Comparison of ENCODE assay signal across 8 cellular contexts in the genomic region with DNA sequence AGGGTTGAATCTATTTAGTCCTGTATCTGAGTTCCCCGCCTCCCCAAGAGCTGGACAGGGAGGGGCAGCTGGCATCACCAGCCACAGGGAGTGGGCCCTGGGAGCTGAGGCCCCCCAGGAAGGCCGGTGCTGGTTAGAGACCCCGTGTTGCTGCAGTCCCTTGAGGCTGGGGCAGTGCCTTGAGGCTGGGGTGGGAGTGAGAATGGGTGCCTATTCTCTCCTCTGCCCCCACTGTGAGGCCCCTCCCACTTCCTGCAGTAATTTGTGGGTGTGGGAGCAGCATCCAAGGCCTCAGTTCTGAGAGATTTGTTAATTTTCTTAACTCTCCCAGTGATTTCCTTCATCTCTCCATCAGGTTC. TPM values are rescaled to one million over a fixed set of nuclear protein-coding genes. Genes with fewer than 3 reads are reported as not detected.
DNase-seq lines count a peak whose midpoint lies in the region; ATAC-seq and TF ChIP-seq lines count a peak whose summit lies in the region.

No MANE protein-coding gene starts in this region.

- no peaks in the 10 kb centered on the region for H3K9me2 ChIP-seq in OCI-LY1 (ENCODE audit: low read depth, low read length)

- DNase-seq in AG04450 (ENCODE audit: low read depth, low spot score) (no peak), aorta (no peak), HT-29 (ENCODE audit: low spot score) (no peak), NCI-H526 (lab: John Stamatoyannopoulos, UW) (no peak), NCI-H524 treated with DMSO at 0.1 percent for 48 hours (lab: John Stamatoyannopoulos, UW) (no peak)
- peak; percentile 62 for DNase-seq in activated naive CD8-positive, alpha-beta T cell treated with anti-CD3 and anti-CD28 coated beads for 36 hours

- H3K4me2 ChIP-seq in OCI-LY1 (ENCODE audit: low read length): peak overlapping the region; percentile 34; the same call in 1 of the 2 replicates

- peaks cover 57% of the 10 kb centered on the region for H3K4me1 Mint-ChIP-seq in activated naive CD8-positive, alpha-beta T cell treated with anti-CD3 and anti-CD28 coated beads for 36 hours

- peaks cover 4% of the 10 kb centered on the region; the same call in 1 of the 2 replicates for H3K79me2 ChIP-seq in OCI-LY1 (ENCODE audit: insufficient read depth, low read length)

- H3K4me3 ChIP-seq in AG04450 (ENCODE audit: low read depth, low read length) (no peak overlapping the region), OCI-LY1 (ENCODE audit: low read depth, low read length, poor library complexity, severe bottlenecking) (no peak overlapping the region), mucosa of rectum (ENCODE audit: low read length in 2 of 2) (peak overlapping the region in 1 of 2 donors; percentile 26), aorta (ENCODE audit: low read length in 2 of 2) (no peak overlapping the region)

- H3K27me3 Mint-ChIP-seq in activated naive CD8-positive, alpha-beta T cell treated with anti-CD3 and anti-CD28 coated beads for 36 hours: no peaks in the 10 kb centered on the region

- no peaks in the 10 kb centered on the region for H3K27me3 ChIP-seq in AG04450 (ENCODE audit: control insufficient read depth, insufficient read depth, low read length)
- no peaks in the 10 kb centered on the region for H3K27me3 ChIP-seq in OCI-LY1 (ENCODE audit: insufficient read depth, low read length)
- H3K27me3 ChIP-seq in mucosa of rectum (ENCODE audit: control insufficient read depth in 2 of 2, insufficient read depth in 2 of 2, low read length in 2 of 2): no peaks in the 10 kb centered on the region
- no peaks in the 10 kb centered on the region for H3K27me3 ChIP-seq in aorta (ENCODE audit: control insufficient read depth in 1 of 2, insufficient read depth in 2 of 2, low read length in 1 of 2)

- intact Hi-C loops in aorta (cut with DNase I): loop anchor here (5.0 to 10.0 kb wide), 2 partner anchors 35 to 233 kb away; partner anchors contain the start of gene STK40 (in 1 of the 2)

- no peaks in the 10 kb centered on the region for H4K20me1 ChIP-seq in OCI-LY1 (ENCODE audit: insufficient read depth, low read length)

- H3K9ac ChIP-seq in OCI-LY1 (ENCODE audit: low read length): no peak overlapping the region
- peak overlapping the region; percentile 41 for H3K9ac ChIP-seq in mucosa of rectum (ENCODE audit: low read depth in 1 of 2, low read length in 2 of 2)

- H3K36me3 ChIP-seq in OCI-LY1 (ENCODE audit: insufficient read depth, low read length) (peaks cover 6% of the 10 kb centered on the region; the same call in 1 of the 2 replicates), mucosa of rectum (ENCODE audit: control insufficient read depth in 2 of 2, insufficient read depth in 2 of 2, low read length in 2 of 2) (no peaks in the 10 kb centered on the region), aorta (ENCODE audit: control insufficient read depth in 1 of 2, insufficient read depth in 2 of 2, low read length in 1 of 2) (no peaks in the 10 kb centered on the region)

- H3K4me1 ChIP-seq in OCI-LY1 (ENCODE audit: insufficient read depth, low read length, severe bottlenecking) (peaks cover 45% of the 10 kb centered on the region), mucosa of rectum (ENCODE audit: control insufficient read depth in 2 of 2, insufficient read depth in 2 of 2, low read length in 2 of 2) (peaks cover 36% of the 10 kb centered on the region in 2 donors), aorta (ENCODE audit: control insufficient read depth in 1 of 2, insufficient read depth in 2 of 2, low read length in 2 of 2) (no peaks in the 10 kb centered on the region)

- peak overlapping the region; percentile 86 for H3K27ac Mint-ChIP-seq in activated naive CD8-positive, alpha-beta T cell treated with anti-CD3 and anti-CD28 coated beads for 36 hours

- H3K36me3 Mint-ChIP-seq in activated naive CD8-positive, alpha-beta T cell treated with anti-CD3 and anti-CD28 coated beads for 36 hours: peaks cover 12% of the 10 kb centered on the region

- H3F3A ChIP-seq in OCI-LY1 (ENCODE audit: insufficient read depth, low read length): no peaks in the 10 kb centered on the region

- 24 to 33% methylated on average over 3 of the region's 3 CpGs for WGBS in aorta, 2 donors

- CTCF ChIA-PET in AG04450 (lab: Charles Lee): interaction anchor here (0.6 to 4.5 kb wide), 5 partner anchors 9 to 149 kb away, joined by 3 to 75 read pairs (median 19); no protein-coding TSS in a partner anchor

- no peaks in the 10 kb centered on the region; the same call in 1 of the 2 replicates for H3K9me3 ChIP-seq in AG04450 (ENCODE audit: control insufficient read depth, insufficient read depth, low read length)
- H3K9me3 ChIP-seq in OCI-LY1 (ENCODE audit: low read length): no peaks in the 10 kb centered on the region
- no peaks in the 10 kb centered on the region for H3K9me3 ChIP-seq in mucosa of rectum (ENCODE audit: control insufficient read depth in 2 of 2, low read length in 2 of 2)
- H3K9me3 ChIP-seq in aorta (ENCODE audit: control insufficient read depth, low read length): no peaks in the 10 kb centered on the region

- H3K27ac ChIP-seq in AG04450 (ENCODE audit: low read depth, low read length) (peak overlapping the region; percentile 65), OCI-LY1 (ENCODE audit: low read depth, low read length, poor library complexity, severe bottlenecking) (peak overlapping the region; percentile 70), mucosa of rectum (ENCODE audit: low read depth in 2 of 2, low read length in 2 of 2) (peak overlapping the region; percentile 61 to 95), aorta (ENCODE audit: low read depth in 1 of 2, low read length in 2 of 2) (peak overlapping the region; percentile 36 to 73)

- POLR2A ChIA-PET in AG04450 (lab: Yijun Ruan, JAX): interaction anchor here (3.4 kb wide), 1 partner anchor 36 kb away, joined by 32 read pairs; no protein-coding TSS in a partner anchor

- H3K4me3 Mint-ChIP-seq in activated naive CD8-positive, alpha-beta T cell treated with anti-CD3 and anti-CD28 coated beads for 36 hours: peak overlapping the region; percentile 42

- no peak for TF ChIP-seq CTCF in AG04450 (IDR thresholded peaks at IDR 0.05; ENCODE audit: low read depth, low read length)
- TF ChIP-seq CTCF in OCI-LY1 (IDR thresholded peaks at IDR 0.05; ENCODE audit: low read length): no peak

- ATAC-seq in aorta (ENCODE audit: low FRiP score): no peak

- H2AFZ ChIP-seq in OCI-LY1 (ENCODE audit: low read length): no peak overlapping the region

- H3K9me3 Mint-ChIP-seq in activated naive CD8-positive, alpha-beta T cell treated with anti-CD3 and anti-CD28 coated beads for 36 hours: no peaks in the 10 kb centered on the region

RNA-seq across cellular contexts. Expression of gene TRAPPC3, which starts 2.5 kb away (rescaled TPM):
- polyA plus RNA-seq in AG04450 (2011; rRNA removed) (88.5 and 92.3 TPM in 2 replicates), aorta (10 to 100 TPM; 81.0 to 90.7 TPM)
- polyA minus RNA-seq in AG04450 (2011; rRNA and poly(A)+ RNA removed): 27.3 and 30.2 TPM in 2 replicates
- 10 to 100 TPM; 58.0 to 59.4 TPM for total RNA-seq in activated naive CD8-positive, alpha-beta T cell treated with anti-CD3 and anti-CD28 coated beads for 36 hours
- total RNA-seq in aorta: 10 to 100 TPM; 55.6 to 61.7 TPM
- 65.8 and 80.9 TPM in 2 replicates for total RNA-seq in HT-29 (2014; rRNA removed; shearing (Covaris generic))

RNA-seq across cellular contexts. Expression of gene MAP7D1, which starts 4.1 kb away (rescaled TPM):
- polyA plus RNA-seq in AG04450 (2011; rRNA removed): 23.4 and 28.2 TPM in 2 replicates
- polyA minus RNA-seq in AG04450 (2011; rRNA and poly(A)+ RNA removed): 32.6 and 42.3 TPM in 2 replicates
- total RNA-seq in activated naive CD8-positive, alpha-beta T cell treated with anti-CD3 and anti-CD28 coated beads for 36 hours: 100 to 1,000 TPM; 158 to 168 TPM
- total RNA-seq in aorta: 100 to 1,000 TPM; 113 to 133 TPM
- 10 to 100 TPM; 52.8 to 81.2 TPM for polyA plus RNA-seq in aorta
- total RNA-seq in HT-29 (2014; rRNA removed; shearing (Covaris generic)): 76.6 and 81.5 TPM in 2 replicates

RNA-seq across cellular contexts. Expression of gene COL8A2, which starts 26.8 kb away (rescaled TPM):
- polyA plus RNA-seq in AG04450 (2011; rRNA removed) (1.5 and 1.6 TPM in 2 replicates), aorta (10 to 100 TPM; 17.4 to 18.4 TPM)
- polyA minus RNA-seq in AG04450 (2011; rRNA and poly(A)+ RNA removed): 0.83 and 1.1 TPM in 2 replicates
- 1 to 10 TPM; 1.8 to 1.9 TPM for total RNA-seq in activated naive CD8-positive, alpha-beta T cell treated with anti-CD3 and anti-CD28 coated beads for 36 hours
- total RNA-seq in aorta: 10 to 100 TPM; 37.5 to 48.5 TPM
- total RNA-seq in HT-29 (2014; rRNA removed; shearing (Covaris generic)): not detected in 2 replicates

Comparison
In these comparisons a context has a peak if more than half of its experiments do, and no peak if none do; other contexts are left out.
1. RNA of gene COL8A2, which starts 26.8 kb away (total RNA-seq): 37.5 to 48.5 TPM in aorta; 1.8 to 1.9 TPM in activated naive CD8-positive, alpha-beta T cell treated with anti-CD3 and anti-CD28 coated beads for 36 hours and not detected in HT-29; every median in the first group is over 10 times any median in the second.
2. Peak in every context shown above with its lines, with median percentiles within 50 percentile points of each other: H3K27ac ChIP-seq.